ENCODE assay signal across 19 cellular contexts in genomic region chr20:11376406-11376805, GRCh38.
"Had no signal": no experiment of that assay in that cellular context is flagged by ENCODE, and none has a peak within 500 bp of the region (broad histone marks: within the 10 kb centered on the region; RNA-seq: fewer than 3 reads in every experiment).

No MANE protein-coding gene starts in this region.

- H3K9me3 ChIP-seq: stomach, thoracic aorta, upper lobe of right lung had no signal

- H3K4me1 ChIP-seq: ascending aorta, heart left ventricle, stomach, upper lobe of right lung had no signal

- H3K4me3 ChIP-seq: ascending aorta, coronary artery, heart left ventricle, stomach, thoracic aorta, upper lobe of right lung had no signal

- ATAC-seq: heart left ventricle, left ventricle myocardium superior, right cardiac atrium, SK-N-SH treated with all-trans-retinoic acid at 6 μM for 48 hours, upper lobe of right lung had no signal

- H3K27me3 ChIP-seq: ascending aorta, upper lobe of right lung had no signal

- H3K36me3 ChIP-seq: ascending aorta, heart left ventricle, stomach, thoracic aorta, upper lobe of right lung had no signal

- DNase-seq: activated CD4-positive, alpha-beta T cell treated with anti-CD3 and anti-CD28 coated beads for 1 hour; activated CD4-positive, alpha-beta T cell treated with anti-CD3 and anti-CD28 coated beads, Interleukin-2, amount 50 U/mL, for 4 hours; activated naive CD4-positive, alpha-beta T cell; activated naive CD8-positive, alpha-beta T cell treated with anti-CD3 and anti-CD28 coated beads, Interleukin-2, amount 10 ng/mL, durations not matched to agents 7 days and 5 days; activated T-cell treated with anti-CD3 and anti-CD28 coated beads for 4 hours; heart left ventricle; left ventricle myocardium superior; nucleus accumbens; right cardiac atrium; stimulated activated CD4-positive, alpha-beta T cell treated with anti-CD3 and anti-CD28 coated beads, Interleukin-1b, Interleukin-23, amount 100 ng/mL, for 48 hours; stomach; upper lobe of right lung had no signal

- FAIRE-seq: frontal cortex, islet of Langerhans had no signal

- H3K27ac ChIP-seq: ascending aorta, coronary artery, heart left ventricle, stomach, thoracic aorta, upper lobe of right lung, VCaP had no signal
